Comparison of ENCODE assay signal across 9 cellular contexts in genomic region chr2:54634012-54634411, GRCh38.
DNase-seq lines count a peak whose midpoint lies in the region; ATAC-seq and TF ChIP-seq lines count a peak whose summit lies in the region.
"Had no signal": no experiment of that assay in that cellular context is flagged by ENCODE, and none has a peak within 500 bp of the region (broad histone marks: within the 10 kb centered on the region; RNA-seq: fewer than 3 reads in every experiment).

No MANE protein-coding gene starts in this region.

- no peaks in the 10 kb centered on the region for H3K27me3 Mint-ChIP-seq in nephron progenitor cell (ENCODE audit: low read depth, poor library complexity)

- dilution Hi-C loops in IMR-90 (cut with HindIII; ENCODE audit: low sequenced_read_pairs, unreplicated experiment) = no loop called here

- no peak for TF ChIP-seq RAD21 in IMR-90 (IDR thresholded peaks at IDR 0.05; ENCODE audit: low read length)

- H3K4me1 Mint-ChIP-seq in nephron progenitor cell = peaks cover 30% of the 10 kb centered on the region

- no peak overlapping the region for H3K4me2 ChIP-seq in IMR-90 (ENCODE audit: low read depth, low read length)
- H3K4me2 ChIP-seq in neuronal stem cell (ENCODE audit: insufficient read depth, low read length, poor library complexity, severe bottlenecking) = no peak overlapping the region

- no peak overlapping the region for H2BK20ac ChIP-seq in IMR-90 (ENCODE audit: low read depth, low read length)

- H2BK5ac ChIP-seq in IMR-90 (ENCODE audit: low read depth, low read length, poor library complexity, severe bottlenecking) (peak overlapping the region; percentile 40), neuronal stem cell (ENCODE audit: low read length) (no peak overlapping the region)

- no peak overlapping the region for H3K56ac ChIP-seq in IMR-90 (ENCODE audit: extremely low read depth, insufficient read depth, low read length)

- in situ Hi-C loops in IMR-90 (cut with MboI; ENCODE audit: low sequenced_read_pairs) = no loop called here

- DNase-seq in AG10803 (ENCODE audit: low read depth) (peak; percentile 4), IMR-90 (no peak), caudate nucleus (lab: John Stamatoyannopoulos, UW) (no peak), nephron progenitor cell (no peak), neuronal stem cell (ENCODE audit: low spot score) (no peak)
- DNase-seq: small intestine had no signal

- no peak overlapping the region for H2BK12ac ChIP-seq in neuronal stem cell (ENCODE audit: low read length)

- no TSS peak for BruUV-seq in IMR-90 (replicated peaks; lab: Mats Ljungman, UMichigan)

- H3K18ac ChIP-seq in IMR-90 (ENCODE audit: low read depth, low read length) (no peak overlapping the region), neuronal stem cell (ENCODE audit: low read length) (no peak overlapping the region)

- no peaks in the 10 kb centered on the region for H3K9me3 ChIP-seq in IMR-90 (ENCODE audit: control insufficient read depth, insufficient read depth, low read length)
- no peaks in the 10 kb centered on the region for H3K9me3 ChIP-seq in neuronal stem cell (replicated peaks in 1 of 2; ENCODE audit: control insufficient read depth in 2 of 2, insufficient read depth in 1 of 2, low read depth in 1 of 2, low read length in 2 of 2)

- H3K36me3 Mint-ChIP-seq in nephron progenitor cell (ENCODE audit: low read depth) = peaks cover 60% of the 10 kb centered on the region

- H3K9me3 Mint-ChIP-seq in nephron progenitor cell = no peaks in the 10 kb centered on the region

- no peak overlapping the region for H3K4me3 ChIP-seq in AG10803 (ENCODE audit: low read length)
- no peak overlapping the region for H3K4me3 ChIP-seq in IMR-90 (ENCODE audit: insufficient read depth, low read depth, low read length)
- no peak overlapping the region for H3K4me3 ChIP-seq in neuronal stem cell (ENCODE audit: low read length in 2 of 2)

- H3K4ac ChIP-seq in IMR-90 (ENCODE audit: low read depth, low read length) (0 out of 2 replicates have a peak overlapping the region, but pooled peaks have one; percentile 26), neuronal stem cell (ENCODE audit: low read length) (no peak overlapping the region)

- H3K23ac ChIP-seq in IMR-90 (ENCODE audit: low read depth, low read length) (0 out of 2 replicates have a peak overlapping the region, but pooled peaks have one; percentile 20), neuronal stem cell (ENCODE audit: low read depth, low read length, poor library complexity) (no peak overlapping the region)

- CTCF ChIA-PET in IMR-90 (lab: Yijun Ruan, JAX) = no interaction called here

- POLR2A ChIA-PET in IMR-90 (lab: Charles Lee; ENCODE audit: unreplicated experiment) = interaction anchor here (0.6 to 1.0 kb wide), 2 partner anchors 8 to 74 kb away, joined by 3 to 5 read pairs; no protein-coding TSS in a partner anchor

- no peak overlapping the region for H4K5ac ChIP-seq in IMR-90 (ENCODE audit: low read depth, low read length)

- H3K27ac Mint-ChIP-seq in nephron progenitor cell = peak overlapping the region; percentile 96

- peaks cover 37% of the 10 kb centered on the region for H3K9me1 ChIP-seq in IMR-90 (ENCODE audit: insufficient read depth, low read length)

- H2AK5ac ChIP-seq in IMR-90 (ENCODE audit: low read depth, low read length) (no peak overlapping the region; the same call in 1 of the 2 replicates), neuronal stem cell (ENCODE audit: low read depth, low read length) (no peak overlapping the region)

- ATAC-seq in IMR-90 (ENCODE audit: low read depth) (no peak), GM18868 (IDR thresholded peaks at IDR 0.05; ENCODE audit: unreplicated experiment) (no peak), HG03095 (IDR thresholded peaks at IDR 0.05; ENCODE audit: unreplicated experiment) (no peak), GM21390 (IDR thresholded peaks at IDR 0.05; ENCODE audit: unreplicated experiment) (no peak)

- H3K27ac ChIP-seq in IMR-90 (ENCODE audit: insufficient read depth, low read length) = no peak overlapping the region
- peak overlapping the region; percentile 63 for H3K27ac ChIP-seq in caudate nucleus (ENCODE audit: low read depth, low read length)
- H3K27ac ChIP-seq in neuronal stem cell (replicated peaks; ENCODE audit: low read length) = no peak overlapping the region

- H3K27me3 ChIP-seq in IMR-90 (ENCODE audit: control insufficient read depth, insufficient read depth, low read length) = no peaks in the 10 kb centered on the region
- no peaks in the 10 kb centered on the region for H3K27me3 ChIP-seq in neuronal stem cell (ENCODE audit: control insufficient read depth in 3 of 3, insufficient read depth in 3 of 3, low read depth in 1 of 3, low read length in 3 of 3)

- H4K91ac ChIP-seq in IMR-90 (ENCODE audit: insufficient read depth, low read depth, low read length) = no peak overlapping the region; the same call in 1 of the 2 replicates
- no peak overlapping the region for H4K91ac ChIP-seq in neuronal stem cell (ENCODE audit: low read depth, low read length, poor library complexity)

- intact Hi-C loops in IMR-90 (cut with micrococcal nuclease) = no loop called here

- H4K20me1 ChIP-seq in IMR-90 (ENCODE audit: insufficient read depth, low read length) = no peaks in the 10 kb centered on the region

- 0 out of 2 replicates have a peak, but pooled peaks have one; percentile 5 for TF ChIP-seq POLR2A in IMR-90 (IDR thresholded peaks at IDR 0.05; ENCODE audit: low read depth, low read length)

- H3K36me3 ChIP-seq in IMR-90 (ENCODE audit: control insufficient read depth, insufficient read depth, low read length) (peaks cover 44% of the 10 kb centered on the region), neuronal stem cell (replicated peaks in 1 of 2; ENCODE audit: control insufficient read depth in 2 of 2, insufficient read depth in 2 of 2, low read length in 2 of 2) (peaks cover 38 to 100% of the 10 kb centered on the region in 2 donors)

- H2BK15ac ChIP-seq in IMR-90 (ENCODE audit: low read depth, low read length) (no peak overlapping the region; the same call in 2 of the 3 replicates), neuronal stem cell (ENCODE audit: low read length) (no peak overlapping the region)

- H3K9ac ChIP-seq in IMR-90 (ENCODE audit: low read depth, low read length) (no peak overlapping the region), neuronal stem cell (ENCODE audit: low read depth, low read length, poor library complexity) (no peak overlapping the region)

- no peak overlapping the region for H2AK9ac ChIP-seq in IMR-90 (replicated peaks; ENCODE audit: low read depth, low read length, poor library complexity)

- TF ChIP-seq CTCF in AG10803 (conservative IDR thresholded peaks at IDR 0.05; ENCODE audit: low read length) = no peak
- TF ChIP-seq CTCF in IMR-90 (conservative IDR thresholded peaks at IDR 0.05; ENCODE audit: low read depth, low read length) = no peak
- TF ChIP-seq CTCF in nephron progenitor cell (IDR thresholded peaks at IDR 0.05) = no peak

- 14% methylated on average over 1 of the region's 3 CpGs; no CpG with 5 or more reads in 1 of the 2 experiments for WGBS in IMR-90 (ENCODE audit: extremely low coverage in 2 of 2, insufficient read length in 1 of 2), 2 experiments
- no CpG with 5 or more reads among the region's 3 CpGs for WGBS in neuronal stem cell (ENCODE audit: extremely low coverage in 2 of 2, insufficient read length in 2 of 2, insufficient replicate concordance in 1 of 2), 2 donors

- no peak overlapping the region for H3K4me3 Mint-ChIP-seq in nephron progenitor cell

- H3K79me1 ChIP-seq in IMR-90 (ENCODE audit: low read depth in 1 of 2, low read length in 2 of 2) (peaks cover 30 to 75% of the 10 kb centered on the region in 2 experiments; a peak in 3 of 4 replicates), neuronal stem cell (ENCODE audit: low read depth, low read length) (no peaks in the 10 kb centered on the region)

- H2BK120ac ChIP-seq in IMR-90 (ENCODE audit: low read depth, low read length) = 0 out of 2 replicates have a peak overlapping the region, but pooled peaks have one; percentile 10
- H2BK120ac ChIP-seq in neuronal stem cell (ENCODE audit: low read depth, low read length) = no peak overlapping the region

- H3K4me1 ChIP-seq in IMR-90 (ENCODE audit: control insufficient read depth, insufficient read depth, low read length) = peaks cover 19% of the 10 kb centered on the region
- H3K4me1 ChIP-seq in neuronal stem cell (ENCODE audit: control insufficient read depth in 2 of 2, insufficient read depth in 1 of 2, low read depth in 1 of 2, low read length in 2 of 2) = peaks cover 6 to 8% of the 10 kb centered on the region in 2 donors

- H2AFZ ChIP-seq in IMR-90 (replicated peaks; ENCODE audit: low read length, poor library complexity) (no peak overlapping the region), neuronal stem cell (ENCODE audit: low read length) (no peak overlapping the region)

- H4K8ac ChIP-seq in IMR-90 (ENCODE audit: low read depth in 2 of 2, low read length in 2 of 2) = peak overlapping the region; percentile 21 to 24; a peak in 2 of 4 replicates
- no peak overlapping the region for H4K8ac ChIP-seq in neuronal stem cell (ENCODE audit: low read depth, low read length)

- H3K14ac ChIP-seq in IMR-90 (replicated peaks; ENCODE audit: low read depth, low read length) = peak overlapping the region; percentile 33; the same call in 1 of the 2 replicates
- no peak overlapping the region for H3K14ac ChIP-seq in neuronal stem cell (ENCODE audit: low read length)

TF ChIP-seq in IMR-90, 13 proteins besides CTCF, POLR2A, EP300 and RAD21:
- TF ChIP-seq FOS (IDR thresholded peaks at IDR 0.05; ENCODE audit: low read depth, low read length) = no peak
- no peak for TF ChIP-seq NFE2L2 (IDR thresholded peaks at IDR 0.05; ENCODE audit: low read depth, low read length)
- no peak for TF ChIP-seq CEBPB (IDR thresholded peaks at IDR 0.05; ENCODE audit: low read depth, low read length)
- TF ChIP-seq RCOR1 (IDR thresholded peaks at IDR 0.05; ENCODE audit: insufficient replicate concordance, low read length) = no peak
- TF ChIP-seq CHD1 (IDR thresholded peaks at IDR 0.05; ENCODE audit: low read depth, low read length) = no peak
TF ChIP-seq in IMR-90: peak in this region for 0.
